ENCODE assay signal across 21 cellular contexts in genomic region chr13:40495620-40496001, GRCh38.
DNase-seq lines count a peak whose midpoint lies in the region; ATAC-seq and TF ChIP-seq lines count a peak whose summit lies in the region.
"Had no signal": no experiment of that assay in that cellular context is flagged by ENCODE, and none has a peak within 500 bp of the region (broad histone marks: within the 10 kb centered on the region; RNA-seq: fewer than 3 reads in every experiment).

No MANE protein-coding gene starts in this region.

- ATAC-seq in CD4-positive, CD25-positive, alpha-beta regulatory T cell (ENCODE audit: low read depth in 2 of 2): no peak
- ATAC-seq in activated T-helper 17 cell treated with anti-CD3 and anti-CD28 coated beads, Interleukin-2, amount 50 U/mL, for 72 hours (replicated peaks): peak; percentile 12

- no peaks in the 10 kb centered on the region for H3K36me3 ChIP-seq in CD4-positive, CD25-positive, alpha-beta regulatory T cell (ENCODE audit: control insufficient read depth, insufficient read depth, low read length)
- H3K36me3 ChIP-seq in CD8-positive, alpha-beta memory T cell (ENCODE audit: insufficient read depth, low read length): no peaks in the 10 kb centered on the region
- H3K36me3 ChIP-seq in breast epithelium: no peaks in the 10 kb centered on the region
- H3K36me3 ChIP-seq: adrenal gland, SJSA1 had no signal

- H3K9me3 Mint-ChIP-seq in CD4-positive, CD25-positive, alpha-beta regulatory T cell: peaks cover 0 to 2% (median 0%) of the 10 kb centered on the region in 7 donors
- no peaks in the 10 kb centered on the region for H3K9me3 Mint-ChIP-seq in CD8-positive, alpha-beta memory T cell
- H3K9me3 Mint-ChIP-seq in activated T-helper 17 cell treated with anti-CD3 and anti-CD28 coated beads, Interleukin-2, amount 50 U/mL, for 72 hours: no peaks in the 10 kb centered on the region
- H3K9me3 Mint-ChIP-seq: activated CD4-positive, alpha-beta T cell treated with anti-CD3 and anti-CD28 coated beads, Interleukin-2, amount 10 ng/mL, durations not matched to agents 24 days and 14 days; brain; T-helper 1 cell treated with Interleukin-12 subunit alpha and Interleukin-12 subunit beta and Interleukin-4 antibody, amounts not matched to agents 30 μg/mL and 1 μg/mL, for 36 hours; type B pancreatic cell had no signal

- no peak for TF ChIP-seq CTCF in breast epithelium (IDR thresholded peaks at IDR 0.05)

- CTCF ChIA-PET in CD8-positive, alpha-beta memory T cell (lab: Charles Lee): interaction anchor here (1.4 kb wide), 1 partner anchor 10 kb away, joined by 6 read pairs; no protein-coding TSS in a partner anchor

- peaks cover 60% of the 10 kb centered on the region for H3K4me1 ChIP-seq in CD4-positive, CD25-positive, alpha-beta regulatory T cell (ENCODE audit: control insufficient read depth, insufficient read depth, low read length, poor library complexity, severe bottlenecking)
- peaks cover 62% of the 10 kb centered on the region for H3K4me1 ChIP-seq in CD8-positive, alpha-beta memory T cell (ENCODE audit: insufficient read depth, low read length)
- H3K4me1 ChIP-seq in breast epithelium: no peaks in the 10 kb centered on the region
- H3K4me1 ChIP-seq: adrenal gland, SJSA1 had no signal

- TF ChIP-seq POLR2A in breast epithelium (IDR thresholded peaks at IDR 0.05): no peak

- intact Hi-C loops in breast epithelium (cut with DNase I; ENCODE audit: low total_unique reads): loop anchor here (5.0 kb wide), 1 partner anchor 393 kb away; no protein-coding TSS in a partner anchor

- H3K4me3 ChIP-seq in CD4-positive, CD25-positive, alpha-beta regulatory T cell (ENCODE audit: low read depth, low read length): peak overlapping the region; percentile 91
- peak overlapping the region; percentile 35 for H3K4me3 ChIP-seq in CD8-positive, alpha-beta memory T cell (ENCODE audit: low read length)
- H3K4me3 ChIP-seq in breast epithelium: no peak overlapping the region
- H3K4me3 ChIP-seq: adrenal gland, SJSA1 had no signal

- POLR2A ChIA-PET in CD8-positive, alpha-beta memory T cell (lab: Charles Lee): no interaction called here

- no peaks in the 10 kb centered on the region for H3K27me3 Mint-ChIP-seq in CD4-positive, CD25-positive, alpha-beta regulatory T cell
- peaks cover 0 to 2% of the 10 kb centered on the region in 2 donors for H3K27me3 Mint-ChIP-seq in CD8-positive, alpha-beta memory T cell
- no peaks in the 10 kb centered on the region for H3K27me3 Mint-ChIP-seq in activated T-helper 17 cell treated with anti-CD3 and anti-CD28 coated beads, Interleukin-2, amount 50 U/mL, for 72 hours
- H3K27me3 Mint-ChIP-seq: activated CD4-positive, alpha-beta T cell treated with anti-CD3 and anti-CD28 coated beads, Interleukin-2, amount 10 ng/mL, durations not matched to agents 24 days and 14 days had no signal

- no peaks in the 10 kb centered on the region for H3K27me3 ChIP-seq in CD4-positive, CD25-positive, alpha-beta regulatory T cell (ENCODE audit: control insufficient read depth, insufficient read depth, low read length)
- no peaks in the 10 kb centered on the region for H3K27me3 ChIP-seq in CD8-positive, alpha-beta memory T cell (ENCODE audit: insufficient read depth, low read length, poor library complexity, severe bottlenecking)
- no peaks in the 10 kb centered on the region for H3K27me3 ChIP-seq in breast epithelium
- H3K27me3 ChIP-seq: adrenal gland, SJSA1 had no signal

- H3K4me1 Mint-ChIP-seq in CD4-positive, CD25-positive, alpha-beta regulatory T cell: peaks cover 10 to 84% (median 70%) of the 10 kb centered on the region in 4 donors
- H3K4me1 Mint-ChIP-seq in CD8-positive, alpha-beta memory T cell: peaks cover 62 to 74% (median 69%) of the 10 kb centered on the region in 3 donors
- peaks cover 37% of the 10 kb centered on the region for H3K4me1 Mint-ChIP-seq in activated T-helper 17 cell treated with anti-CD3 and anti-CD28 coated beads, Interleukin-2, amount 50 U/mL, for 72 hours

- peak overlapping the region; percentile 91 to 100 (median 96) for H3K27ac Mint-ChIP-seq in CD4-positive, CD25-positive, alpha-beta regulatory T cell
- H3K27ac Mint-ChIP-seq in CD8-positive, alpha-beta memory T cell: peak overlapping the region in 6 of 8 donors; percentile 33 to 94 (median 76)
- no peak overlapping the region for H3K27ac Mint-ChIP-seq in activated T-helper 17 cell treated with anti-CD3 and anti-CD28 coated beads, Interleukin-2, amount 50 U/mL, for 72 hours
- H3K27ac Mint-ChIP-seq: brain, progenitor cell of endocrine pancreas, type B pancreatic cell had no signal

- no peaks in the 10 kb centered on the region for H3K36me3 Mint-ChIP-seq in CD4-positive, CD25-positive, alpha-beta regulatory T cell
- peaks cover 0 to 7% (median 0%) of the 10 kb centered on the region in 3 donors for H3K36me3 Mint-ChIP-seq in CD8-positive, alpha-beta memory T cell
- no peaks in the 10 kb centered on the region for H3K36me3 Mint-ChIP-seq in activated T-helper 17 cell treated with anti-CD3 and anti-CD28 coated beads, Interleukin-2, amount 50 U/mL, for 72 hours (ENCODE audit: low read depth)
- H3K36me3 Mint-ChIP-seq: brain, type B pancreatic cell had no signal

- no peak for DNase-seq in CD4-positive, CD25-positive, alpha-beta regulatory T cell
- DNase-seq in CD8-positive, alpha-beta memory T cell: no peak
- DNase-seq in lung microvascular endothelial cell (ENCODE audit: low read depth in 2 of 2) (peak; percentile 29 to 65), HPDE6-E6E7 (ENCODE audit: extremely low spot score) (no peak), ureter (ENCODE audit: low spot score) (no peak), mesenteric fat pad (ENCODE audit: low spot score) (no peak), breast epithelium (ENCODE audit: low spot score in 2 of 2) (no peak)
- DNase-seq: activated CD4-positive, alpha-beta T cell treated with anti-CD3 and anti-CD28 coated beads, Interleukin-2, amount 10 ng/mL, durations not matched to agents 24 days and 14 days; activated CD8-positive, alpha-beta memory T cell treated with anti-CD3 and anti-CD28 coated beads, Interleukin-2, amount 50 U/mL, for 4 hours; activated effector memory CD4-positive, alpha-beta T cell treated with Interleukin-2 at 50 U/mL for 16 hours; DND-41; H7; NCI-H1092; NCI-H187 had no signal

- H3K4me3 Mint-ChIP-seq in CD4-positive, CD25-positive, alpha-beta regulatory T cell: peak overlapping the region; percentile 70 to 91 (median 80)
- peak overlapping the region in 6 of 7 donors; percentile 9 to 81 (median 78) for H3K4me3 Mint-ChIP-seq in CD8-positive, alpha-beta memory T cell
- peak overlapping the region; percentile 68 for H3K4me3 Mint-ChIP-seq in activated T-helper 17 cell treated with anti-CD3 and anti-CD28 coated beads, Interleukin-2, amount 50 U/mL, for 72 hours
- H3K4me3 Mint-ChIP-seq: brain, type B pancreatic cell had no signal

- no peaks in the 10 kb centered on the region for H3K9me3 ChIP-seq in CD4-positive, CD25-positive, alpha-beta regulatory T cell (ENCODE audit: control insufficient read depth in 2 of 2, low read length in 2 of 2)
- H3K9me3 ChIP-seq in CD8-positive, alpha-beta memory T cell (ENCODE audit: low read length): no peaks in the 10 kb centered on the region
- H3K9me3 ChIP-seq in breast epithelium: no peaks in the 10 kb centered on the region
- H3K9me3 ChIP-seq: adrenal gland, SJSA1 had no signal

- H3K27ac ChIP-seq in CD4-positive, CD25-positive, alpha-beta regulatory T cell (ENCODE audit: insufficient read depth, low read length, poor library complexity, severe bottlenecking): peak overlapping the region; percentile 27
- no peak overlapping the region for H3K27ac ChIP-seq in CD8-positive, alpha-beta memory T cell (ENCODE audit: low read depth, low read length)
- no peak overlapping the region for H3K27ac ChIP-seq in breast epithelium
- H3K27ac ChIP-seq: adrenal gland, SJSA1 had no signal

Comparison
In these comparisons a context has a peak if more than half of its experiments do, and no peak if none do; other contexts are left out.
1. DNase-seq: peak in lung microvascular endothelial cell (2 of 2); none in CD4-positive, CD25-positive, alpha-beta regulatory T cell (0 of 3), CD8-positive, alpha-beta memory T cell (0 of 5), HPDE6-E6E7 (single experiment), ureter (single experiment), mesenteric fat pad (single experiment) and breast epithelium (0 of 2).
2. H3K4me3 ChIP-seq: peak in CD4-positive, CD25-positive, alpha-beta regulatory T cell (single experiment) and CD8-positive, alpha-beta memory T cell (single experiment); none in breast epithelium (0 of 3).
3. Peak in every context shown above with its lines, with median percentiles within 50 percentile points of each other: H3K4me3 Mint-ChIP-seq.